ENCODE assay signal across 7 cellular contexts in genomic region chr14:52950410-52950897, GRCh38. TPM values are rescaled to one million over a fixed set of nuclear protein-coding genes. Genes with fewer than 3 reads are reported as not detected.
A peak's percentile ranks its signal among the peaks of the same experiment; 100 is the strongest.
DNase-seq lines count a peak whose midpoint lies in the region; ATAC-seq and TF ChIP-seq lines count a peak whose summit lies in the region.

No MANE protein-coding gene starts in this region.

- DNase-seq in SK-N-SH (peak; percentile 71), breast epithelium (ENCODE audit: low spot score in 2 of 2) (peak; percentile 51 to 61), immature natural killer cell (peak; percentile 11 to 19 (median 15)), NCI-H510A treated with DMSO at 0.1 percent for 48 hours (lab: John Stamatoyannopoulos, UW) (no peak)

- H3K4me1 Mint-ChIP-seq in immature natural killer cell: peaks cover 19 to 27% of the 10 kb centered on the region in 2 donors

- WGBS in SK-N-SH (ENCODE audit: low lambda C conversion rate): 0% methylated on average over 27 of the region's 56 CpGs

- H3K36me3 ChIP-seq in SK-N-SH (replicated peaks in 1 of 2; ENCODE audit: control insufficient read depth in 1 of 2, insufficient read depth in 2 of 2, low read length in 1 of 2) (peaks cover 0 to 21% of the 10 kb centered on the region in 2 experiments), breast epithelium (no peaks in the 10 kb centered on the region), skeletal muscle satellite cell (ENCODE audit: insufficient read depth, low read length) (peaks cover 32% of the 10 kb centered on the region)

- POLR2A ChIA-PET in SK-N-SH (lab: Yijun Ruan, JAX): interaction anchor here (1.0 to 1.9 kb wide), 4 partner anchors 97 to 202 kb away, joined by 3 to 8 read pairs (median 4); partner anchors contain the start of genes DDHD1 and GNPNAT1

- no peak for TF ChIP-seq CTCF in SK-N-SH (IDR thresholded peaks at IDR 0.05)
- TF ChIP-seq CTCF in breast epithelium (IDR thresholded peaks at IDR 0.05): peak in 1 of 3 donors; percentile 35

- no peak for TF ChIP-seq EP300 in SK-N-SH (IDR thresholded peaks at IDR 0.05; ENCODE audit: borderline replicate concordance in 1 of 2, low read depth in 1 of 2, low read length in 1 of 2)

- no peak overlapping the region for H2AFZ ChIP-seq in SK-N-SH (ENCODE audit: low read depth)

- H4K20me1 ChIP-seq in SK-N-SH (ENCODE audit: insufficient read depth): peaks cover 47% of the 10 kb centered on the region

- peaks cover 21 to 38% (median 32%) of the 10 kb centered on the region in 3 donors for H3K27me3 Mint-ChIP-seq in immature natural killer cell (ENCODE audit: low read depth in 3 of 3)

- H3K9me2 ChIP-seq in SK-N-SH: no peaks in the 10 kb centered on the region

- no peaks in the 10 kb centered on the region for H3K9me3 ChIP-seq in SK-N-SH
- H3K9me3 ChIP-seq in breast epithelium: no peaks in the 10 kb centered on the region
- H3K9me3 ChIP-seq in skeletal muscle satellite cell (replicated peaks; ENCODE audit: low read length): no peaks in the 10 kb centered on the region

- ATAC-seq in GM18502 (IDR thresholded peaks at IDR 0.05; ENCODE audit: poor library complexity, unreplicated experiment): peak; percentile 40
- peak; percentile 50 for ATAC-seq in HG02970 (IDR thresholded peaks at IDR 0.05; ENCODE audit: low FRiP score, unreplicated experiment)

- CTCF ChIA-PET in SK-N-SH (lab: Yijun Ruan, JAX): interaction anchor here (0.7 to 2.7 kb wide), 3 partner anchors 10 to 221 kb away, joined by 3 to 27 read pairs (median 4); partner anchors contain the start of gene STYX

- no peaks in the 10 kb centered on the region for H3K36me3 Mint-ChIP-seq in immature natural killer cell

- H3K4me3 ChIP-seq in SK-N-SH (ENCODE audit: low read depth in 2 of 2, low read length in 1 of 2) (peak overlapping the region; percentile 95 to 96), breast epithelium (peak overlapping the region; percentile 80 to 93 (median 83)), skeletal muscle satellite cell (ENCODE audit: low read length) (peak overlapping the region; percentile 91)

- H3K4me2 ChIP-seq in SK-N-SH (peak overlapping the region; percentile 74), skeletal muscle satellite cell (ENCODE audit: low read length) (peak overlapping the region; percentile 89)

- TF ChIP-seq POLR2A in breast epithelium (IDR thresholded peaks at IDR 0.05): peak; percentile 2

- H3F3A ChIP-seq in SK-N-SH (replicated peaks; ENCODE audit: insufficient read depth): peaks cover 3% of the 10 kb centered on the region

- H3K27ac ChIP-seq in SK-N-SH (ENCODE audit: low read depth in 2 of 2, low read length in 1 of 2) (peak overlapping the region; percentile 83 to 96), breast epithelium (peak overlapping the region; percentile 96 to 98)

- peaks cover 8 to 22% of the 10 kb centered on the region in 2 experiments for H3K4me1 ChIP-seq in SK-N-SH (ENCODE audit: control insufficient read depth in 1 of 2, insufficient read depth in 2 of 2, low read depth in 1 of 2, low read length in 1 of 2)
- H3K4me1 ChIP-seq in breast epithelium: peaks cover 0 to 4% of the 10 kb centered on the region in 2 donors
- H3K4me1 ChIP-seq in skeletal muscle satellite cell (ENCODE audit: control insufficient read depth, insufficient read depth, low read length): peaks cover 22% of the 10 kb centered on the region

- H3K9ac ChIP-seq in SK-N-SH: peak overlapping the region; percentile 84
- H3K9ac ChIP-seq in skeletal muscle satellite cell (ENCODE audit: low read depth, low read length): peak overlapping the region; percentile 89

- H3K9me3 Mint-ChIP-seq in immature natural killer cell: no peaks in the 10 kb centered on the region

- H3K27ac Mint-ChIP-seq in immature natural killer cell: peak overlapping the region in 1 of 6 donors; percentile 1

- peaks cover 64% of the 10 kb centered on the region for H3K79me2 ChIP-seq in SK-N-SH (ENCODE audit: insufficient read depth)

- intact Hi-C loops in breast epithelium (cut with DNase I; ENCODE audit: low total_unique reads): loop anchor here (10.0 kb wide), 1 partner anchor 116 kb away; no protein-coding TSS in a partner anchor

- H3K27me3 ChIP-seq in SK-N-SH (ENCODE audit: insufficient read depth) (no peaks in the 10 kb centered on the region), breast epithelium (no peaks in the 10 kb centered on the region), skeletal muscle satellite cell (ENCODE audit: control insufficient read depth, insufficient read depth, low read length) (no peaks in the 10 kb centered on the region)

- H3K4me3 Mint-ChIP-seq in immature natural killer cell: peak overlapping the region; percentile 86 to 93 (median 90)

- TF ChIP-seq RAD21 in SK-N-SH (IDR thresholded peaks at IDR 0.05; ENCODE audit: low read length): no peak

TF ChIP-seq in SK-N-SH, 30 proteins besides CTCF, POLR2A, EP300 and RAD21:
- no peak for TF ChIP-seq POLR2AphosphoS5 (IDR thresholded peaks at IDR 0.05; ENCODE audit: low read depth, low read length)
- TF ChIP-seq GATA2 (CRISPR knock-in tag; IDR thresholded peaks at IDR 0.05): peak; percentile 12; the same call in 1 of the 2 replicates
- TF ChIP-seq EZH2phosphoT487 (IDR thresholded peaks at IDR 0.05; ENCODE audit: borderline replicate concordance, low read depth): no peak
- TF ChIP-seq MXI1 (IDR thresholded peaks at IDR 0.05; ENCODE audit: low read depth, low read length): peak; percentile 96
- TF ChIP-seq MAX (IDR thresholded peaks at IDR 0.05; ENCODE audit: low read depth): peak; percentile 56; the same call in 1 of the 2 replicates
- peak; percentile 9; the same call in 1 of the 2 replicates for TF ChIP-seq TCF12 (IDR thresholded peaks at IDR 0.05)
- no peak for TF ChIP-seq ELF1 (IDR thresholded peaks at IDR 0.05)
- TF ChIP-seq ZBTB33 (IDR thresholded peaks at IDR 0.05; ENCODE audit: borderline replicate concordance, low read depth): no peak
- no peak for TF ChIP-seq SMC3 (IDR thresholded peaks at IDR 0.05; ENCODE audit: low read depth, low read length)
- no peak for TF ChIP-seq MEF2A (IDR thresholded peaks at IDR 0.05; ENCODE audit: borderline replicate concordance, low read depth)
- TF ChIP-seq TAF1 (IDR thresholded peaks at IDR 0.05; ENCODE audit: borderline replicate concordance, low read depth, low read length): 0 out of 2 replicates have a peak, but pooled peaks have one; percentile 27
- no peak for TF ChIP-seq USF2 (IDR thresholded peaks at IDR 0.05; ENCODE audit: borderline replicate concordance, low read depth, low read length)
- no peak for TF ChIP-seq RXRA (IDR thresholded peaks at IDR 0.05; ENCODE audit: borderline replicate concordance, low read depth)

RNA-seq across cellular contexts. Expression of gene FERMT2, which starts 0.4 kb away (rescaled TPM):
- 40.1 and 54.5 TPM in 2 replicates for polyA plus RNA-seq in SK-N-SH (2012; rRNA removed)
- 55.0 and 64.1 TPM in 2 replicates for polyA plus RNA-seq in SK-N-SH (2012; cell fraction: cytosol; rRNA removed)
- polyA plus RNA-seq in SK-N-SH (2012; cell fraction: nucleus; rRNA removed): 45.4 and 71.7 TPM in 2 replicates
- total RNA-seq in breast epithelium: 100 to 1,000 TPM in 1 of 3 donors, 10 to 100 TPM in 2; 87.8 to 203 (median 90.2) TPM
- not detected for polyA plus RNA-seq in immature natural killer cell
- total RNA-seq in skeletal muscle satellite cell (2012; rRNA removed): 132 and 161 TPM in 2 replicates

Comparison
In these comparisons a context has a peak if more than half of its experiments do, and no peak if none do; other contexts are left out.
1. RNA of gene FERMT2, which starts 0.4 kb away (polyA plus RNA-seq): 40.1 to 71.7 TPM in SK-N-SH; not detected in immature natural killer cell; every median in the first group is over 10 times any median in the second.
2. Peak in every context shown above with its lines, with median percentiles within 50 percentile points of each other: H3K4me3 ChIP-seq.